In the genomic region with DNA sequence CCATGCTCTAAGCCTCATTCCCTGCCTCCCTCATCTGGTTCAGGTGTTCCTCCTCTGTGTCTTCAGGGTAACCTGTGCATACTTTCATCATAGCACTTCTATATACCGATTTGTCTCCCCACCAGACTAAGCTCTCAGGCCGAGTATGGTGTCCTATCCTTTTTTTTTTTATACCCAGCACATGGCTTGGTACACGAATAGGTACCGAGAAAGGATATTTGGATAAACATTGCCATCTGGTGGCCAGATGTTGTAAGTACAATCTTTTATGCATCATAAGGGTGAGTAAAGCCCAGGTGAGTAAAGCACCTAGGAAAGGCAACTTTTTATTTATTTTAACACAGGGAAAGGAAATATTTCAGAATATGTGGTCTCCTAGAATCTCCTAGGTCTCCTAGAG, we compare ENCODE assay signal across 8 cellular contexts.
DNase-seq lines count a peak whose midpoint lies in the region; ATAC-seq and TF ChIP-seq lines count a peak whose summit lies in the region.

No MANE protein-coding gene starts in this region.

- H3K27me3 ChIP-seq in adipocyte (replicated peaks; ENCODE audit: control insufficient read depth, insufficient read depth, low read length) = no peaks in the 10 kb centered on the region
- no peaks in the 10 kb centered on the region for H3K27me3 ChIP-seq in thoracic aorta (replicated peaks; ENCODE audit: insufficient read depth)

- H3K9me3 ChIP-seq in adipocyte (ENCODE audit: control insufficient read depth, low read length) = peaks cover 21% of the 10 kb centered on the region
- H3K9me3 ChIP-seq in thoracic aorta = no peaks in the 10 kb centered on the region

- H3K4me3 ChIP-seq in adipocyte (ENCODE audit: low read length) = no peak overlapping the region
- no peak overlapping the region for H3K4me3 ChIP-seq in thoracic aorta

- peak; percentile 40 for TF ChIP-seq CTCF in AG09319 (IDR thresholded peaks at IDR 0.05; ENCODE audit: low read depth, low read length)
- peak; percentile 50 for TF ChIP-seq CTCF in thoracic aorta (IDR thresholded peaks at IDR 0.05)

- H3K27ac ChIP-seq in thoracic aorta = no peak overlapping the region

- DNase-seq in AG09319 (ENCODE audit: extremely low read depth, low read depth) (no peak), GM03348 (ENCODE audit: low spot score) (peak; percentile 29), NCI-H345 (lab: John Stamatoyannopoulos, UW) (peak; percentile 44), adipocyte (ENCODE audit: low read depth) (peak; percentile 66), iPS-NIHi11 (ENCODE audit: low spot score) (peak; percentile 42), thoracic aorta (ENCODE audit: low spot score) (no peak)
- DNase-seq in effector CD8-positive, alpha-beta T cell (lab: John Stamatoyannopoulos, UW) = no peak

- no peaks in the 10 kb centered on the region for H3K4me1 ChIP-seq in adipocyte (ENCODE audit: control insufficient read depth, insufficient read depth, low read length)
- H3K4me1 ChIP-seq in thoracic aorta (ENCODE audit: control insufficient read depth in 1 of 2, low read depth in 2 of 2) = no peaks in the 10 kb centered on the region

- H3K36me3 ChIP-seq in adipocyte (ENCODE audit: control insufficient read depth, insufficient read depth, low read length, severe bottlenecking) (no peaks in the 10 kb centered on the region), thoracic aorta (no peaks in the 10 kb centered on the region)

- no peak overlapping the region for H3K9ac ChIP-seq in adipocyte (ENCODE audit: low read length)

- ATAC-seq in HG02870 (IDR thresholded peaks at IDR 0.05; ENCODE audit: unreplicated experiment) = peak; percentile 67
- no peak for ATAC-seq in thoracic aorta (ENCODE audit: insufficient number of reproducible peaks, low FRiP score, low read depth)

Comparison
In these comparisons a context has a peak if more than half of its experiments do, and no peak if none do; other contexts are left out.
1. DNase-seq: peak in GM03348 (single experiment), NCI-H345 (single experiment), adipocyte (single experiment) and iPS-NIHi11 (single experiment); none in AG09319 (single experiment), thoracic aorta (single experiment) and effector CD8-positive, alpha-beta T cell (single experiment).